2 cellular contexts compared by ENCODE assay signal in genomic region chr11:129975543-129975942, GRCh38.
TF ChIP-seq lines count a peak whose summit lies in the region.

No MANE protein-coding gene starts in this region.

TF ChIP-seq in H1, 55 proteins besides CTCF, POLR2A, EP300 and RAD21:
- TF ChIP-seq FOSL1 (IDR thresholded peaks at IDR 0.05; ENCODE audit: insufficient read depth, low read depth, low read length) (no peak), BCL11A (IDR thresholded peaks at IDR 0.05; ENCODE audit: low read depth in 2 of 2, low read length in 2 of 2) (no peak), TCF12 (IDR thresholded peaks at IDR 0.05; ENCODE audit: low read depth, low read length) (no peak), POLR2AphosphoS5 (IDR thresholded peaks at IDR 0.05; ENCODE audit: low read depth, low read length) (no peak), MAX (IDR thresholded peaks at IDR 0.05) (no peak), HDAC6 (IDR thresholded peaks at IDR 0.05; ENCODE audit: low read depth, low read length) (no peak), SP1 (IDR thresholded peaks at IDR 0.05; ENCODE audit: low read depth, low read length) (no peak), KDM4A (IDR thresholded peaks at IDR 0.05; ENCODE audit: low read depth, low read length, severe bottlenecking) (no peak), JUN (IDR thresholded peaks at IDR 0.05; ENCODE audit: low read depth, low read length) (no peak), GABPA (IDR thresholded peaks at IDR 0.05; ENCODE audit: borderline replicate concordance, insufficient read depth, low read length) (no peak), SIN3A (conservative IDR thresholded peaks at IDR 0.05 in 1 of 2, IDR thresholded peaks at IDR 0.05 in 1 of 2; ENCODE audit: low read depth in 1 of 2, low read length in 2 of 2) (no peak), GTF2F1 (IDR thresholded peaks at IDR 0.05; ENCODE audit: borderline replicate concordance, low read depth, low read length) (no peak), RXRA (IDR thresholded peaks at IDR 0.05; ENCODE audit: insufficient read depth, low read depth, low read length) (no peak)

TF ChIP-seq in SK-N-SH treated with all-trans-retinoic acid at 6 μM for 48 hours, 23 proteins besides CTCF, POLR2A, EP300 and RAD21:
- no peak for TF ChIP-seq CSDC2 (CRISPR knock-in tag; IDR thresholded peaks at IDR 0.05)
- TF ChIP-seq ZNF8 (CRISPR knock-in tag; IDR thresholded peaks at IDR 0.05) = no peak
- TF ChIP-seq TCF4 (CRISPR knock-in tag; IDR thresholded peaks at IDR 0.05; ENCODE audit: borderline replicate concordance) = no peak
- no peak for TF ChIP-seq ESRRG (CRISPR knock-in tag; IDR thresholded peaks at IDR 0.05)
- no peak for TF ChIP-seq POU6F1 (CRISPR knock-in tag; IDR thresholded peaks at IDR 0.05; ENCODE audit: borderline replicate concordance, low read depth)
- TF ChIP-seq PATZ1 (CRISPR knock-in tag; IDR thresholded peaks at IDR 0.05; ENCODE audit: borderline replicate concordance) = no peak
- TF ChIP-seq OSR1 (CRISPR knock-in tag; IDR thresholded peaks at IDR 0.05) = no peak
- no peak for TF ChIP-seq ZNF565 (CRISPR knock-in tag; conservative IDR thresholded peaks at IDR 0.05; ENCODE audit: low read depth)
- no peak for TF ChIP-seq CSRNP3 (CRISPR knock-in tag; IDR thresholded peaks at IDR 0.05)
- no peak for TF ChIP-seq TSHZ2 (CRISPR knock-in tag; IDR thresholded peaks at IDR 0.05)
- TF ChIP-seq RARB (CRISPR knock-in tag; IDR thresholded peaks at IDR 0.05) = no peak
- no peak for TF ChIP-seq ZFP3 (CRISPR knock-in tag; IDR thresholded peaks at IDR 0.05)
- TF ChIP-seq SNAI2 (CRISPR knock-in tag; IDR thresholded peaks at IDR 0.05) = no peak
- TF ChIP-seq ISL1 (CRISPR knock-in tag; IDR thresholded peaks at IDR 0.05) = no peak
- TF ChIP-seq PPARA (CRISPR knock-in tag; IDR thresholded peaks at IDR 0.05; ENCODE audit: borderline replicate concordance) = no peak
- TF ChIP-seq GLIS3 (CRISPR knock-in tag; IDR thresholded peaks at IDR 0.05) = no peak
- no peak for TF ChIP-seq ARNTL (CRISPR knock-in tag; IDR thresholded peaks at IDR 0.05; ENCODE audit: borderline replicate concordance, low read depth)
- TF ChIP-seq CREB5 (CRISPR knock-in tag; IDR thresholded peaks at IDR 0.05; ENCODE audit: low read depth) = no peak
